In the genomic region with DNA sequence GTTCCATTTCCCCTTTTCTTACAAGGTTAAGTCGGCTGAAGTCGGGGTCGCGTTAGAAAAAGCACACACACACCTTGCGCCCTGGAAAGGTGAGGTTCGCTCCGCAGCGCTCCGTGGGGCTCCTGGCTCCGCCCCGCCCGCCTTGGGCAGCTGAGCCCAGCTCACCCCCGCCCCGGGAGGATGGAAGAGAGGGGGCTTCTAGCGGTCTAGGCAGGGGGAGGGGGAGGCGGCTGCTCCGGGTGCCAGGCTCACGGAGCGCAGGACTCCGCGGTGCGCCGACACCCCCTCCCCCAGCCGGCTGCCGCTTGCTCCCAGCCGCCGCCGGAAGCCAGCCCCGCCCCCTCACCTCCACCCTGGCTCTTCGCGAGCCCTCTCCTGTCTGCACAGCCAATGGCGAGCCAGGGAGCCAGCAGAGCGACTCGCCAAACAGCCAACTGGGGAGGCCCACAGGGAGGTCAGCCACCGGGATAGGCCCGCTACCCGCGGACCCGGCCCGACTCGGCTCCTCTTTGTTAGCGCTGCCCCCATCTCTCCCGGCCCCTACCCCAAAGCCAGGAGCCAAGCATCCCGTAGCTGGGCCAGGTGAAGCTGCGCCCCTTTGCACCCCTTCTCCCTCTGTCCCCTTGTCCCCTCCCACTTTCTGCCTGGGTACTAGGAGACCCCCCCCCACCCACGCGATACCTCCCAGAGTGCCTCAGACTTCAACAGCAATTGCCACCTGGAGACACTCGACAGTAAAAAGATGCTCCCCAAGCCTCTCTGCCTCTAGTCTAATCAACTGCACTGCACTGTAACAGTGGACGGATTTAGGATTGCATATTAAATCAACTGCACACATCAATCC, we compare ENCODE assay signal across 8 cellular contexts. TPM values are rescaled to one million over a fixed set of nuclear protein-coding genes. Genes with fewer than 3 reads are reported as not detected.
DNase-seq lines count a peak whose midpoint lies in the region; TF ChIP-seq lines count a peak whose summit lies in the region.

No MANE protein-coding gene starts in this region.

- H3K79me2 ChIP-seq in Loucy (ENCODE audit: insufficient read depth, low read length): peaks cover 91% of the 10 kb centered on the region

- H3K4me2 ChIP-seq in Loucy (ENCODE audit: low read depth, low read length, poor library complexity, severe bottlenecking): peak overlapping the region; percentile 94

- H3K36me3 ChIP-seq in H7 (replicated peaks; ENCODE audit: control insufficient read depth, insufficient read depth, low read length) (no peaks in the 10 kb centered on the region), Loucy (ENCODE audit: insufficient read depth, low read length) (no peaks in the 10 kb centered on the region), stomach (no peaks in the 10 kb centered on the region)

- H3K9me3 ChIP-seq in Loucy (ENCODE audit: insufficient read depth, low read depth, low read length): no peaks in the 10 kb centered on the region
- no peaks in the 10 kb centered on the region for H3K9me3 ChIP-seq in stomach

- H3K4me3 Mint-ChIP-seq in neural crest cell: peak overlapping the region; percentile 95

- peak overlapping the region; percentile 82 for H3K9ac ChIP-seq in Loucy (ENCODE audit: low read depth, low read length, poor library complexity, severe bottlenecking)

- H3K9me2 ChIP-seq in Loucy (replicated peaks; ENCODE audit: low read depth, low read length): no peaks in the 10 kb centered on the region

- TF ChIP-seq EP300 in stomach (IDR thresholded peaks at IDR 0.05): no peak

- peaks cover 40% of the 10 kb centered on the region for H3K4me1 Mint-ChIP-seq in neural crest cell

- 0 out of 2 replicates have a peak, but pooled peaks cover 3% of the 10 kb centered on the region for H3F3A ChIP-seq in Loucy (ENCODE audit: low read depth)

- peak overlapping the region; percentile 82 to 94 (median 91) for H3K27ac ChIP-seq in stomach

- H3K4me1 ChIP-seq in Loucy (ENCODE audit: insufficient read depth, low read length, poor library complexity, severe bottlenecking) (peaks cover 33% of the 10 kb centered on the region), stomach (peaks cover 33 to 53% (median 46%) of the 10 kb centered on the region in 4 donors)

- 0% methylated on average over 22 to 49 of the region's 49 CpGs for WGBS in stomach, 5 donors

- H3K9me3 Mint-ChIP-seq in neural crest cell: no peaks in the 10 kb centered on the region

- TF ChIP-seq CTCF in Loucy (conservative IDR thresholded peaks at IDR 0.05; ENCODE audit: low read length): no peak
- TF ChIP-seq CTCF in foreskin fibroblast (IDR thresholded peaks at IDR 0.05; ENCODE audit: low read depth, low read length): no peak
- no peak for TF ChIP-seq CTCF in neural crest cell (conservative IDR thresholded peaks at IDR 0.05)
- TF ChIP-seq CTCF in stomach (IDR thresholded peaks at IDR 0.05): no peak

- intact Hi-C loops in stomach (cut with DNase I; ENCODE audit: low total_unique reads): no loop called here

- no peaks in the 10 kb centered on the region for H3K27me3 ChIP-seq in H7 (ENCODE audit: control insufficient read depth, insufficient read depth, low read length)
- H3K27me3 ChIP-seq in Loucy (ENCODE audit: insufficient read depth, low read length, poor library complexity, severe bottlenecking): no peaks in the 10 kb centered on the region
- no peaks in the 10 kb centered on the region for H3K27me3 ChIP-seq in stomach

- H3K36me3 Mint-ChIP-seq in neural crest cell (ENCODE audit: low read depth): no peaks in the 10 kb centered on the region

- peak overlapping the region; percentile 94 for H2AFZ ChIP-seq in Loucy (ENCODE audit: low read length)

- H3K4me3 ChIP-seq in H7 (ENCODE audit: insufficient read depth, low read depth, low read length): peak overlapping the region; percentile 80
- H3K4me3 ChIP-seq in Loucy (ENCODE audit: low read length, poor library complexity, severe bottlenecking): peak overlapping the region; percentile 91
- peak overlapping the region; percentile 82 to 90 for H3K4me3 ChIP-seq in foreskin fibroblast (ENCODE audit: low read depth in 1 of 2, low read length in 2 of 2)
- peak overlapping the region; percentile 65 to 97 (median 81) for H3K4me3 ChIP-seq in stomach

- peak; percentile 97 for DNase-seq in ELF-1 (ENCODE audit: low read depth, low spot score)
- DNase-seq in H7: peak; percentile 99
- DNase-seq in activated gamma-delta T cell (lab: John Stamatoyannopoulos, UW): peak; percentile 95
- peak; percentile 97 to 99 for DNase-seq in foreskin fibroblast
- peak; percentile 94 for DNase-seq in neural crest cell (ENCODE audit: low read depth, low spot score)
- DNase-seq in stomach: peak; percentile 97

- H3K27me3 Mint-ChIP-seq in neural crest cell (ENCODE audit: low read depth): no peaks in the 10 kb centered on the region

- H4K20me1 ChIP-seq in Loucy (ENCODE audit: insufficient read depth, low read length, poor library complexity, severe bottlenecking): peaks cover 24% of the 10 kb centered on the region

- TF ChIP-seq POLR2A in Raji (IDR thresholded peaks at IDR 0.05; ENCODE audit: insufficient read depth, low read depth, low read length): peak; percentile 70
- no peak for TF ChIP-seq POLR2A in stomach (IDR thresholded peaks at IDR 0.05)

- H3K27ac Mint-ChIP-seq in neural crest cell (ENCODE audit: unreplicated experiment): peak overlapping the region; percentile 97

RNA-seq across cellular contexts. Expression of gene FAM222B, which starts 30.2 kb away (rescaled TPM):
- total RNA-seq in H7 (2014; rRNA removed; shearing (Covaris generic)): 32.4 and 46.7 TPM in 2 replicates
- total RNA-seq in neural crest cell: 29.6 and 33.0 TPM in 2 replicates
- 10 to 100 TPM in 3 of 5 donors, 1 to 10 TPM in 2; 5.5 to 29.6 (median 14.0) TPM for total RNA-seq in stomach
- 1 to 10 TPM; 4.4 to 8.3 (median 6.6) TPM for polyA plus RNA-seq in stomach

RNA-seq across cellular contexts. Expression of gene ERAL1, which starts 42.5 kb away (rescaled TPM):
- 63.7 and 71.9 TPM in 2 replicates for total RNA-seq in H7 (2014; rRNA removed; shearing (Covaris generic))
- total RNA-seq in neural crest cell: 63.0 and 64.4 TPM in 2 replicates
- total RNA-seq in stomach: 10 to 100 TPM; 23.1 to 97.0 (median 60.0) TPM
- 10 to 100 TPM; 36.7 to 50.3 (median 42.6) TPM for polyA plus RNA-seq in stomach

Comparison
In these comparisons a context has a peak if more than half of its experiments do, and no peak if none do; other contexts are left out.
1. Peak in every context shown above with its lines: DNase-seq, H3K4me3 ChIP-seq and H3K27ac ChIP-seq.